Comparison of ENCODE assay signal across 8 cellular contexts in genomic region chr21:14120091-14120734, GRCh38.
DNase-seq lines count a peak whose midpoint lies in the region; ATAC-seq and TF ChIP-seq lines count a peak whose summit lies in the region.

No MANE protein-coding gene starts in this region.

- H3K27ac ChIP-seq in VCaP = no peak overlapping the region

- DNase-seq in NCI-H748 (lab: John Stamatoyannopoulos, UW; ENCODE audit: unreplicated experiment) (peak; percentile 44), NCI-H748 treated with DMSO at 0.1 percent for 48 hours (lab: John Stamatoyannopoulos, UW) (no peak), Kasumi-1 (lab: John Stamatoyannopoulos, UW) (peak; percentile 17 to 25), glomerular visceral epithelial cell (ENCODE audit: extremely low spot score) (peak; percentile 5), omental fat pad (ENCODE audit: low spot score) (no peak)
- DNase-seq in stimulated activated CD4-positive, alpha-beta T cell treated with anti-CD3 and anti-CD28 coated beads, Interleukin-2, amount 100 ng/mL, for 24 hours = peak; percentile 30 to 57

- TF ChIP-seq CTCF in VCaP (conservative IDR thresholded peaks at IDR 0.05) (peak; percentile 78), omental fat pad (IDR thresholded peaks at IDR 0.05) (no peak)

- peak; percentile 57 for ATAC-seq in GM21576 (IDR thresholded peaks at IDR 0.05; ENCODE audit: unreplicated experiment)
- no peak for ATAC-seq in omental fat pad (ENCODE audit: low FRiP score)

Comparison
In these comparisons a context has a peak if more than half of its experiments do, and no peak if none do; other contexts are left out.
1. DNase-seq: peak in NCI-H748 (single experiment), Kasumi-1 (2 of 2), glomerular visceral epithelial cell (single experiment) and stimulated activated CD4-positive, alpha-beta T cell treated with anti-CD3 and anti-CD28 coated beads, Interleukin-2, amount 100 ng/mL, for 24 hours (2 of 2); none in NCI-H748 treated with DMSO at 0.1 percent for 48 hours (single experiment) and omental fat pad (single experiment).